ENCODE assay signal across 15 cellular contexts in the genomic region with DNA sequence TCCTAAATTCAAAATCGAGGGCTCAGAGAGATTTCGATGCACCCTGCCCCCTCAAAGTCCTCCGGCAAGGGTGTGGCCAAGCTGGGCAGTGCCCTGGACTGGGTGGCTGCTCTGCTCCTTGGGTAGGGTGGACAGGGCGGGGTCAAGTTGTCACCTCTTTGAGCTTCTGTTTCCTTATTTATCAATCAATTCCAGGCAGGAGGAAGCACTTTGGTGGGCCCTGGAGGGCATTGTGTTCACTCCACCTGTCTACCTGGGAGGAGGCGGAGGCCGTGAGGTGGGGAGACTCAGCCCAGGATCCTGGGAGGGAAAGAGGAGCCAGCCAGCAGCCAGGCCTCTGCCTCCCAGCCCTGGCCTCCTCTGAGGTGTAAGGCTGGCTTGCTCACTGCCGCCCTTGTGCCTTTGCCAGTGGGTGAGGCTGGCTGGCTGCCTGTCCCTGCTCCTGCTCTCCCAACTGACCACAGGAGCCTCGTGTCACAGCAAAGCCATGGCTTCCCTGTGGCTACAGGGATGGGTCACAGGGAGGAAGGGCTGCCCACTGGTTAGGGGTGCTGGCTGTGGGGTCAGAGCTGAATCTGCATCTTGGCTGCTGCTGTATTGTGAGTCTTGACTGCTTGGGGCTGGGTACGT. TPM values are rescaled to one million over a fixed set of nuclear protein-coding genes. Genes with fewer than 3 reads are reported as not detected.
DNase-seq lines count a peak whose midpoint lies in the region; ATAC-seq and TF ChIP-seq lines count a peak whose summit lies in the region.
"Had no signal": no experiment of that assay in that cellular context is flagged by ENCODE, and none has a peak within 500 bp of the region (broad histone marks: within the 10 kb centered on the region; RNA-seq: fewer than 3 reads in every experiment).

No MANE protein-coding gene starts in this region.

- H3K27ac ChIP-seq in HCT116 (ENCODE audit: low read depth, low read length) (no peak overlapping the region), VCaP (peak overlapping the region; percentile 71)
- H3K27ac ChIP-seq: parathyroid adenoma had no signal

- no peak for TF ChIP-seq RAD21 in HCT116 (IDR thresholded peaks at IDR 0.05; ENCODE audit: low read depth)

- no peaks in the 10 kb centered on the region for H3K9me3 Mint-ChIP-seq in Calu3 (ENCODE audit: low read depth, unreplicated experiment)
- H3K9me3 Mint-ChIP-seq in stimulated activated memory B cell treated with anti-CD40 and anti-IgM and Interleukin-4, amounts not matched to agents 10 μg/mL and 1 μg/mL and 100 μg/mL, for 72 hours, result no peaks in the 10 kb centered on the region
- H3K9me3 Mint-ChIP-seq: dendritic cell treated with granulocyte-macrophage colony-stimulating factor and Interleukin-4, amounts not matched to agents 40 ng/mL and 50 ng/mL, for 4 days; natural killer cell treated with Interleukin-12 subunit alpha and Interleukin-12 subunit beta and Interleukin-15 and Interleukin-18, amount 100 ng/mL, for 72 hours had no signal

- H2AFZ ChIP-seq in HCT116 (ENCODE audit: low read depth, low read length, poor library complexity, severe bottlenecking), result no peak overlapping the region
- H2AFZ ChIP-seq: parathyroid adenoma had no signal

- H3K27me3 Mint-ChIP-seq in Calu3 (ENCODE audit: unreplicated experiment), result peaks cover under 1% of the 10 kb centered on the region
- no peaks in the 10 kb centered on the region for H3K27me3 Mint-ChIP-seq in stimulated activated memory B cell treated with anti-CD40 and anti-IgM and Interleukin-4, amounts not matched to agents 10 μg/mL and 1 μg/mL and 100 μg/mL, for 72 hours
- H3K27me3 Mint-ChIP-seq: natural killer cell treated with Interleukin-12 subunit alpha and Interleukin-12 subunit beta and Interleukin-15 and Interleukin-18, amount 100 ng/mL, for 72 hours had no signal

- BruUV-seq in Calu3 (replicated peaks; lab: Mats Ljungman, UMichigan), result no TSS peak
- BruUV-seq in HCT116 (replicated peaks; lab: Mats Ljungman, UMichigan), result no TSS peak

- H3K27ac Mint-ChIP-seq in Calu3 (ENCODE audit: unreplicated experiment), result no peak overlapping the region
- H3K27ac Mint-ChIP-seq in stimulated activated memory B cell treated with anti-CD40 and anti-IgM and Interleukin-4, amounts not matched to agents 10 μg/mL and 1 μg/mL and 100 μg/mL, for 72 hours, result no peak overlapping the region
- H3K27ac Mint-ChIP-seq: dendritic cell treated with granulocyte-macrophage colony-stimulating factor and Interleukin-4, amounts not matched to agents 40 ng/mL and 50 ng/mL, for 4 days; natural killer cell treated with Interleukin-12 subunit alpha and Interleukin-12 subunit beta and Interleukin-15 and Interleukin-18, amount 100 ng/mL, for 72 hours had no signal

- RAD21 ChIA-PET in HCT116 (lab: Charles Lee; ENCODE audit: low non-redundant PET in 1 of 2, low total read pairs in 2 of 2, uncharacterized antibody in 2 of 2, unreplicated experiment in 2 of 2), result no interaction called here

- H3K4me1 ChIP-seq in HCT116 (ENCODE audit: control insufficient read depth in 1 of 2, insufficient read depth in 2 of 2, low read length in 2 of 2), result peaks cover 4 to 19% of the 10 kb centered on the region in 2 experiments; a peak in 3 of 4 replicates

- CTCF ChIA-PET in Calu3 (lab: Charles Lee), result interaction anchor here (0.9 to 1.5 kb wide), 3 partner anchors 22 to 289 kb away, joined by 3 to 4 read pairs (median 4); no protein-coding TSS in a partner anchor
- CTCF ChIA-PET in HCT116 (lab: Charles Lee), result no interaction called here

- no peaks in the 10 kb centered on the region for H3K36me3 Mint-ChIP-seq in Calu3 (ENCODE audit: insufficient read depth, unreplicated experiment)
- H3K36me3 Mint-ChIP-seq in stimulated activated memory B cell treated with anti-CD40 and anti-IgM and Interleukin-4, amounts not matched to agents 10 μg/mL and 1 μg/mL and 100 μg/mL, for 72 hours, result no peaks in the 10 kb centered on the region
- H3K36me3 Mint-ChIP-seq: natural killer cell treated with Interleukin-12 subunit alpha and Interleukin-12 subunit beta and Interleukin-15 and Interleukin-18, amount 100 ng/mL, for 72 hours had no signal

- no peak for TF ChIP-seq POLR2A in HCT116 (IDR thresholded peaks at IDR 0.05; ENCODE audit: borderline replicate concordance, extremely low read depth, insufficient read depth, insufficient read length)

- TF ChIP-seq CTCF in Calu3 (IDR thresholded peaks at IDR 0.05; ENCODE audit: unreplicated experiment) (no peak), HCT116 (IDR thresholded peaks at IDR 0.05 in 2 of 3, conservative IDR thresholded peaks at IDR 0.05 in 1 of 3; ENCODE audit: borderline replicate concordance in 1 of 3, insufficient read depth in 1 of 3, low read depth in 2 of 3, low read length in 2 of 3) (no peak), VCaP (conservative IDR thresholded peaks at IDR 0.05) (no peak)

- no peaks in the 10 kb centered on the region for H3K27me3 ChIP-seq in HCT116 (ENCODE audit: insufficient read depth, low read length)

- DNase-seq in Calu3 (peak; percentile 28), HCT116 (ENCODE audit: low read depth, low spot score) (no peak), left lobe of liver (ENCODE audit: low spot score) (no peak)
- DNase-seq: activated CD4-positive, alpha-beta T cell treated with anti-CD3 and anti-CD28 coated beads for 1 hour; activated naive CD4-positive, alpha-beta T cell; activated T-cell treated with anti-CD3 and anti-CD28 coated beads, Interleukin-2, amount 50 U/mL, for 1 hour; DMS79; NCI-H1930 had no signal

- H3K9ac ChIP-seq in HCT116 (ENCODE audit: low read length), result no peak overlapping the region
- H3K9ac ChIP-seq: parathyroid adenoma had no signal

- no peak overlapping the region for H3K4me3 ChIP-seq in HCT116 (replicated peaks in 1 of 2; ENCODE audit: low read depth in 1 of 2, low read length in 2 of 2)

- H3K9me3 ChIP-seq in HCT116 (ENCODE audit: control insufficient read depth in 1 of 2, insufficient read depth in 1 of 2, low read depth in 1 of 2, low read length in 2 of 2), result no peaks in the 10 kb centered on the region; a peak in 1 of 4 replicates

- H3K9me2 ChIP-seq in HCT116 (ENCODE audit: insufficient read depth), result no peaks in the 10 kb centered on the region

- POLR2A ChIA-PET in HCT116 (lab: Charles Lee), result no interaction called here

- no peak for ATAC-seq in HCT116
- peak; percentile 20 for ATAC-seq in left lobe of liver
- ATAC-seq in HG02588 (IDR thresholded peaks at IDR 0.05; ENCODE audit: unreplicated experiment), result no peak
- no peak for ATAC-seq in stimulated activated memory B cell treated with anti-CD40 and anti-IgM and Interleukin-4, amounts not matched to agents 10 μg/mL and 1 μg/mL and 100 μg/mL, for 72 hours
- ATAC-seq in HG03520 (IDR thresholded peaks at IDR 0.05; ENCODE audit: unreplicated experiment), result no peak
- ATAC-seq: natural killer cell treated with Interleukin-12 subunit alpha and Interleukin-12 subunit beta and Interleukin-15 and Interleukin-18, amount 100 ng/mL, for 72 hours had no signal

- no peaks in the 10 kb centered on the region for H3K36me3 ChIP-seq in HCT116 (ENCODE audit: control insufficient read depth in 1 of 2, insufficient read depth in 2 of 2, low read length in 2 of 2)

- intact Hi-C loops in Calu3 (cut with micrococcal nuclease; ENCODE audit: unreplicated experiment), result loop anchor here (10.0 kb wide), 1 partner anchor 287 kb away; no protein-coding TSS in a partner anchor
- intact Hi-C loops in HCT116 (cut with micrococcal nuclease), result loop anchor here (5.0 kb wide), 1 partner anchor 229 kb away; no protein-coding TSS in a partner anchor

- H4K20me1 ChIP-seq in HCT116 (ENCODE audit: insufficient read depth), result no peaks in the 10 kb centered on the region

- no peak overlapping the region for H3K4me3 Mint-ChIP-seq in Calu3 (ENCODE audit: low read depth, unreplicated experiment)
- H3K4me3 Mint-ChIP-seq in stimulated activated memory B cell treated with anti-CD40 and anti-IgM and Interleukin-4, amounts not matched to agents 10 μg/mL and 1 μg/mL and 100 μg/mL, for 72 hours, result no peak overlapping the region
- H3K4me3 Mint-ChIP-seq: dendritic cell treated with granulocyte-macrophage colony-stimulating factor and Interleukin-4, amounts not matched to agents 40 ng/mL and 50 ng/mL, for 4 days; natural killer cell treated with Interleukin-12 subunit alpha and Interleukin-12 subunit beta and Interleukin-15 and Interleukin-18, amount 100 ng/mL, for 72 hours had no signal

- no peaks in the 10 kb centered on the region for H3K4me1 Mint-ChIP-seq in Calu3 (ENCODE audit: low read depth, unreplicated experiment)
- no peaks in the 10 kb centered on the region for H3K4me1 Mint-ChIP-seq in stimulated activated memory B cell treated with anti-CD40 and anti-IgM and Interleukin-4, amounts not matched to agents 10 μg/mL and 1 μg/mL and 100 μg/mL, for 72 hours

- H3K79me2 ChIP-seq in HCT116 (ENCODE audit: insufficient read depth, low read length), result no peaks in the 10 kb centered on the region
- H3K79me2 ChIP-seq: parathyroid adenoma had no signal

- peak overlapping the region; percentile 64; the same call in 1 of the 2 replicates for H3K4me2 ChIP-seq in HCT116 (ENCODE audit: low read length)

TF ChIP-seq in HCT116, 20 proteins besides CTCF, POLR2A, EP300 and RAD21 (continues in another document):
- no peak for TF ChIP-seq CEBPB (IDR thresholded peaks at IDR 0.05; ENCODE audit: low read depth)
- TF ChIP-seq, protein P1, sequence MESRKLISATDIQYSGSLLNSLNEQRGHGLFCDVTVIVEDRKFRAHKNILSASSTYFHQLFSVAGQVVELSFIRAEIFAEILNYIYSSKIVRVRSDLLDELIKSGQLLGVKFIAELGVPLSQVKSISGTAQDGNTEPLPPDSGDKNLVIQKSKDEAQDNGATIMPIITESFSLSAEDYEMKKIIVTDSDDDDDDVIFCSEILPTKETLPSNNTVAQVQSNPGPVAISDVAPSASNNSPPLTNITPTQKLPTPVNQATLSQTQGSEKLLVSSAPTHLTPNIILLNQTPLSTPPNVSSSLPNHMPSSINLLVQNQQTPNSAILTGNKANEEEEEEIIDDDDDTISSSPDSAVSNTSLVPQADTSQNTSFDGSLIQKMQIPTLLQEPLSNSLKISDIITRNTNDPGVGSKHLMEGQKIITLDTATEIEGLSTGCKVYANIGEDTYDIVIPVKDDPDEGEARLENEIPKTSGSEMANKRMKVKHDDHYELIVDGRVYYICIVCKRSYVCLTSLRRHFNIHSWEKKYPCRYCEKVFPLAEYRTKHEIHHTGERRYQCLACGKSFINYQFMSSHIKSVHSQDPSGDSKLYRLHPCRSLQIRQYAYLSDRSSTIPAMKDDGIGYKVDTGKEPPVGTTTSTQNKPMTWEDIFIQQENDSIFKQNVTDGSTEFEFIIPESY (IDR thresholded peaks at IDR 0.05; ENCODE audit: extremely low read depth, insufficient replicate concordance, low read length), result no peak

RNA-seq across cellular contexts. Expression of a gene that starts 25.5 kb away (rescaled TPM):
- not detected in 2 replicates for total RNA-seq in Calu3 (2022)
- not detected for total RNA-seq in HCT116 (2021; ENCODE audit: unreplicated experiment)
- polyA plus RNA-seq in HCT116 (2012), result not detected in 2 replicates
- 0.10 TPM for total RNA-seq in left lobe of liver
- total RNA-seq: natural killer cell treated with Interleukin-12 subunit alpha and Interleukin-12 subunit beta and Interleukin-15 and Interleukin-18, amount 100 ng/mL, for 72 hours had no signal
